In the genomic region with DNA sequence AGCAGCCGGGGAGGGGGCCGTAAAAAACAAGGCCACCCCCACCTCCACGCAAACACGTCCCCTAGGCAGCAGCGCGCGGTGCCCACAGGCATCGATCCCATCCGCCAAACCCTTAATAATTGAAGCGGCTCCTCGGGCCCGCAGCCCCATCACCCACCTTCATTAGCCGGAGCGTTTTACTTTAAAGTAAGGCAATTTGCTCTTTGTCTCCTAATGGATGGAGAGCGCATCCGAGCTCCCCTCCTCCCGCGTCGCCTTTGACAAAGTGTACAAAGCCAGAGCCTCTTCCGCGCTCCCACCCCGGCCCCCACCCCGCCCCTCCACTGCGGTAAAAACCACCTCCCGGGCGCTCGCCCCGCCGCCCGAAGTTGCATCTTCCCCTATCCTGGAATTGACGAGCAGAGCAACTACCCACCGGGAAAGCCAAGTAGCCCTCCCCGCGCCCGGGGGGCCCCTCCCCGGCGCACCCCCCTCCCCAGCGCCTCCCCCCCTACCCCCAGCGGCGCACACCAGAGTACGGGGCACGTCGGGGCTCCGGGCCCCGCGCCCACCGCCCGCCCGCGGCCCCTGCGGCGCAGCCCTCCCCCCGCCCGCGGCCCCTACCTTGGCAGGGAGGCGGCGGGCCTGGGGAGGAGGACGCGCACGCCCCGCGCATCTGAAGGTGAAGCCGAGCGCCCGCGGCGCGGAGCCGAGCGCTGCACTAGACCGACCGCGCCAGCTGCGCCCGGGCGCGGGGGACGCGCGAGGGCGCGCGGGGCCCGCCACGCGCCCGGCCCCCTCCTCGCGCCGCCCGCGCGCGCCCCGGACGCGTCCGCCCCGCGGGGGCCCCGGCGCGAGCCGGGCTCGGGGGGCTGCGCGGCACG, we compare ENCODE assay signal across 8 cellular contexts. TPM values are rescaled to one million over a fixed set of nuclear protein-coding genes. Genes with fewer than 3 reads are reported as not detected.
DNase-seq lines count a peak whose midpoint lies in the region; ATAC-seq and TF ChIP-seq lines count a peak whose summit lies in the region.

A gene with protein sequence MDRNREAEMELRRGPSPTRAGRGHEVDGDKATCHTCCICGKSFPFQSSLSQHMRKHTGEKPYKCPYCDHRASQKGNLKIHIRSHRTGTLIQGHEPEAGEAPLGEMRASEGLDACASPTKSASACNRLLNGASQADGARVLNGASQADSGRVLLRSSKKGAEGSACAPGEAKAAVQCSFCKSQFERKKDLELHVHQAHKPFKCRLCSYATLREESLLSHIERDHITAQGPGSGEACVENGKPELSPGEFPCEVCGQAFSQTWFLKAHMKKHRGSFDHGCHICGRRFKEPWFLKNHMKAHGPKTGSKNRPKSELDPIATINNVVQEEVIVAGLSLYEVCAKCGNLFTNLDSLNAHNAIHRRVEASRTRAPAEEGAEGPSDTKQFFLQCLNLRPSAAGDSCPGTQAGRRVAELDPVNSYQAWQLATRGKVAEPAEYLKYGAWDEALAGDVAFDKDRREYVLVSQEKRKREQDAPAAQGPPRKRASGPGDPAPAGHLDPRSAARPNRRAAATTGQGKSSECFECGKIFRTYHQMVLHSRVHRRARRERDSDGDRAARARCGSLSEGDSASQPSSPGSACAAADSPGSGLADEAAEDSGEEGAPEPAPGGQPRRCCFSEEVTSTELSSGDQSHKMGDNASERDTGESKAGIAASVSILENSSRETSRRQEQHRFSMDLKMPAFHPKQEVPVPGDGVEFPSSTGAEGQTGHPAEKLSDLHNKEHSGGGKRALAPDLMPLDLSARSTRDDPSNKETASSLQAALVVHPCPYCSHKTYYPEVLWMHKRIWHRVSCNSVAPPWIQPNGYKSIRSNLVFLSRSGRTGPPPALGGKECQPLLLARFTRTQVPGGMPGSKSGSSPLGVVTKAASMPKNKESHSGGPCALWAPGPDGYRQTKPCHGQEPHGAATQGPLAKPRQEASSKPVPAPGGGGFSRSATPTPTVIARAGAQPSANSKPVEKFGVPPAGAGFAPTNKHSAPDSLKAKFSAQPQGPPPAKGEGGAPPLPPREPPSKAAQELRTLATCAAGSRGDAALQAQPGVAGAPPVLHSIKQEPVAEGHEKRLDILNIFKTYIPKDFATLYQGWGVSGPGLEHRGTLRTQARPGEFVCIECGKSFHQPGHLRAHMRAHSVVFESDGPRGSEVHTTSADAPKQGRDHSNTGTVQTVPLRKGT (minus strand): TSS at position 702 of the 863 bp plus-strand sequence. CDS start 52,188 bp downstream, outside the sequence.

- H3K27ac Mint-ChIP-seq in MCF 10A (ENCODE audit: low read depth, unreplicated experiment) (peak within 1 kb of the TSS; percentile 75), immature natural killer cell (peak within 1 kb of the TSS in 5 of 6 donors; percentile 87 to 95 (median 91))

- BruUV-seq in MCF 10A (replicated peaks; lab: Mats Ljungman, UMichigan) = no TSS peak

- H3K36me3 Mint-ChIP-seq in MCF 10A (ENCODE audit: insufficient read depth, unreplicated experiment) (no peaks in the 10 kb centered on the region), immature natural killer cell (no peaks in the 10 kb centered on the region)

- no peak for TF ChIP-seq CTCF in AG09309 (IDR thresholded peaks at IDR 0.05; ENCODE audit: control insufficient read depth, insufficient read depth, low read depth, low read length, missing control alignments)
- TF ChIP-seq CTCF in MCF 10A (IDR thresholded peaks at IDR 0.05; ENCODE audit: unreplicated experiment) = no peak

- H3K4me1 Mint-ChIP-seq in MCF 10A (ENCODE audit: insufficient read depth, unreplicated experiment) (peaks cover 12% of the 10 kb centered on the region), immature natural killer cell (peaks cover 43 to 44% of the 10 kb centered on the region in 2 donors)

- H3K27me3 Mint-ChIP-seq in MCF 10A (ENCODE audit: insufficient read depth, unreplicated experiment) (no peaks in the 10 kb centered on the region), immature natural killer cell (ENCODE audit: low read depth in 3 of 3) (peaks cover 12 to 43% (median 25%) of the 10 kb centered on the region in 3 donors)

- no peak for DNase-seq in AG09309 (ENCODE audit: low read depth)
- DNase-seq in NCI-H526 treated with DMSO at 0.1 percent for 48 hours (lab: John Stamatoyannopoulos, UW) = peak; percentile 20
- peak; percentile 33 for DNase-seq in MCF 10A (ENCODE audit: unreplicated experiment)
- peak; percentile 18 to 32 (median 23) for DNase-seq in immature natural killer cell
- no peak for DNase-seq in superior temporal gyrus (ENCODE audit: extremely low spot score)
- no peak for DNase-seq in activated CD4-positive, CD25-positive, alpha-beta regulatory T cell (lab: John Stamatoyannopoulos, UW)

- ATAC-seq in GM19351 (IDR thresholded peaks at IDR 0.05; ENCODE audit: unreplicated experiment) = peak; percentile 18

- POLR2A ChIA-PET in MCF 10A (lab: Yijun Ruan, JAX) = interaction anchor here (1.3 to 3.9 kb wide), 10 partner anchors 15 to 126 kb away, joined by 4 to 63 read pairs (median 12); no protein-coding TSS in a partner anchor

- intact Hi-C loops in MCF 10A (cut with micrococcal nuclease) = loop anchor here (5.0 kb wide), 1 partner anchor 42 kb away; no protein-coding TSS in a partner anchor

- H3K27ac ChIP-seq in skin epidermis = peak within 1 kb of the TSS; percentile 34 to 90 (median 81)

- no peaks in the 10 kb centered on the region for H3K9me3 Mint-ChIP-seq in MCF 10A (ENCODE audit: unreplicated experiment)
- no peaks in the 10 kb centered on the region for H3K9me3 Mint-ChIP-seq in immature natural killer cell

- CTCF ChIA-PET in MCF 10A (lab: Yijun Ruan, JAX) = interaction anchor here (0.6 to 2.3 kb wide), 2 partner anchors 36 to 125 kb away, joined by 3 to 8 read pairs; no protein-coding TSS in a partner anchor

- H3K4me3 ChIP-seq in AG09309 (ENCODE audit: control insufficient read depth, low read depth, low read length) (peak within 1 kb of the TSS; percentile 96), skin epidermis (peak within 1 kb of the TSS; percentile 45 to 78 (median 69))

- H3K4me3 Mint-ChIP-seq in MCF 10A (ENCODE audit: unreplicated experiment) (peak within 1 kb of the TSS; percentile 73), immature natural killer cell (peak within 1 kb of the TSS; percentile 89 to 99 (median 96))

RNA-seq across cellular contexts. Expression of the gene that starts here (rescaled TPM):
- 28.3 and 40.1 TPM in 2 replicates for total RNA-seq in MCF 10A (2022)
- 1 to 10 TPM; 1.2 to 6.1 (median 2.0) TPM for polyA plus RNA-seq in immature natural killer cell

Comparison
In these comparisons a context has a peak if more than half of its experiments do, and no peak if none do; other contexts are left out.
1. DNase-seq: peak in NCI-H526 treated with DMSO at 0.1 percent for 48 hours (single experiment), MCF 10A (single experiment) and immature natural killer cell (3 of 3); none in AG09309 (single experiment), superior temporal gyrus (single experiment) and activated CD4-positive, CD25-positive, alpha-beta regulatory T cell (0 of 4).